Comparison of ENCODE assay signal across 1 cellular context in the genomic region with DNA sequence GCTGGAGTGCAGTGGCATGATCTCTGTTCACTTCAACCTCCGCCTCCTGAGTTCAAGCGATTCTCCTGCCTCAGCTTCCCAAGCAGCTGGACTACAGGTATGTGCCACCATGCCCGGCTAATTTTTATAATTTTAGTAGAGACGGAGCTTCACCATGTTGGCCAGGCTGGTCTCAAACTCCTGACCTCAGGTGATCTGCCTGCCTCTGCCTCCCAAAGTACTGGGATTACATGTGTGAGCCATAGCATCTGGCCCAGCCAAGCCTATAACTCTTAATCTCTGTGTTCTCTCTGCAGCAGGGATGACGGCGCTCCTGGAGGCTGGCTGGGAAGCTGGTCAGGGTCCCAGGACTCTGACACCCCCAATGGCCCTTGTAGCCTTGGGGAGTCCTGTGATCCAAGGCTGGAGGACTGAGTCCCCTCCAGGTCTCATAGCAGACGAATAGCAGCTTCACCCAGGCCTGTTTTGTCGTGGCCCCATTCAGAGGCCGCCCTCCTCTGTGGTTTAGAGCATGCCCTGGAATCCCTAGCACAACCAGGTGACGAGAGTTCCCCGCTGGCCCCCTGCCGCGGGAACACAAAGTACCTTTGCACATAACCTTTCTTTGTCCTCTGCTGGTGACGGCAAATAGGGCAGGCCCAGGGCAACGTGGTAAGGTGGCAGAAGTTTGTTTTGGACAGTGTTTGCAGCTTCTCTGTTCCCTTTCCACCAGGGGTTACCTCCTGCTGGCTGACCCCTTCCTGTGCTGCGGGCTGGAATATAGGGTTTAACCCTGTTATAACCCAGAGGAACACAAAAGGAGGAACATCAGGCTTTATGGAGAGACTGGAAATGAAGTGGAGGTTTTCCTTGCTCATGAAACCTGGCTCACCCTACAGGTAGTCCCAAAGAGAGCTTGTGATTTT.
TF ChIP-seq lines count a peak whose summit lies in the region.

No MANE protein-coding gene starts in this region.

TF ChIP-seq in HepG2, 621 proteins besides CTCF, POLR2A, EP300 and RAD21 (continued from another document and continues in another):
- TF ChIP-seq, protein P1, sequence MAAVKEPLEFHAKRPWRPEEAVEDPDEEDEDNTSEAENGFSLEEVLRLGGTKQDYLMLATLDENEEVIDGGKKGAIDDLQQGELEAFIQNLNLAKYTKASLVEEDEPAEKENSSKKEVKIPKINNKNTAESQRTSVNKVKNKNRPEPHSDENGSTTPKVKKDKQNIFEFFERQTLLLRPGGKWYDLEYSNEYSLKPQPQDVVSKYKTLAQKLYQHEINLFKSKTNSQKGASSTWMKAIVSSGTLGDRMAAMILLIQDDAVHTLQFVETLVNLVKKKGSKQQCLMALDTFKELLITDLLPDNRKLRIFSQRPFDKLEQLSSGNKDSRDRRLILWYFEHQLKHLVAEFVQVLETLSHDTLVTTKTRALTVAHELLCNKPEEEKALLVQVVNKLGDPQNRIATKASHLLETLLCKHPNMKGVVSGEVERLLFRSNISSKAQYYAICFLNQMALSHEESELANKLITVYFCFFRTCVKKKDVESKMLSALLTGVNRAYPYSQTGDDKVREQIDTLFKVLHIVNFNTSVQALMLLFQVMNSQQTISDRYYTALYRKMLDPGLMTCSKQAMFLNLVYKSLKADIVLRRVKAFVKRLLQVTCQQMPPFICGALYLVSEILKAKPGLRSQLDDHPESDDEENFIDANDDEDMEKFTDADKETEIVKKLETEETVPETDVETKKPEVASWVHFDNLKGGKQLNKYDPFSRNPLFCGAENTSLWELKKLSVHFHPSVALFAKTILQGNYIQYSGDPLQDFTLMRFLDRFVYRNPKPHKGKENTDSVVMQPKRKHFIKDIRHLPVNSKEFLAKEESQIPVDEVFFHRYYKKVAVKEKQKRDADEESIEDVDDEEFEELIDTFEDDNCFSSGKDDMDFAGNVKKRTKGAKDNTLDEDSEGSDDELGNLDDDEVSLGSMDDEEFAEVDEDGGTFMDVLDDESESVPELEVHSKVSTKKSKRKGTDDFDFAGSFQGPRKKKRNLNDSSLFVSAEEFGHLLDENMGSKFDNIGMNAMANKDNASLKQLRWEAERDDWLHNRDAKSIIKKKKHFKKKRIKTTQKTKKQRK (IDR thresholded peaks at IDR 0.05; ENCODE audit: low read length) = no peak
- TF ChIP-seq HES4 (CRISPR knock-in tag; IDR thresholded peaks at IDR 0.05; ENCODE audit: borderline replicate concordance) (peak; percentile 72; the same call in 1 of the 2 replicates), ZBTB14 (CRISPR knock-in tag; IDR thresholded peaks at IDR 0.05) (peak; percentile 37; the same call in 1 of the 2 replicates), HDAC6 (IDR thresholded peaks at IDR 0.05; ENCODE audit: low read depth, low read length) (no peak), HNRNPLL (IDR thresholded peaks at IDR 0.05; ENCODE audit: low read depth, low read length, poor library complexity, severe bottlenecking) (no peak), ZNF510 (CRISPR knock-in tag; IDR thresholded peaks at IDR 0.05; ENCODE audit: low read depth) (no peak), DR1 (CRISPR knock-in tag; IDR thresholded peaks at IDR 0.05) (peak; percentile 46; the same call in 1 of the 2 replicates), ZFY (CRISPR knock-in tag; IDR thresholded peaks at IDR 0.05) (peak; percentile 86), MAFG (CRISPR knock-in tag; IDR thresholded peaks at IDR 0.05) (no peak), ZNF121 (CRISPR knock-in tag; IDR thresholded peaks at IDR 0.05) (peak; percentile 98), RARA (CRISPR knock-in tag; IDR thresholded peaks at IDR 0.05) (peak; percentile 90), CHD2 (IDR thresholded peaks at IDR 0.05; ENCODE audit: low read depth, low read length) (no peak), POLR2AphosphoS5 (IDR thresholded peaks at IDR 0.05; ENCODE audit: low read depth, low read length) (peak; percentile 75), REPIN1 (CRISPR knock-in tag; IDR thresholded peaks at IDR 0.05; ENCODE audit: borderline replicate concordance, low read depth) (peak; percentile 79; the same call in 1 of the 2 replicates), ZNF12 (CRISPR knock-in tag; IDR thresholded peaks at IDR 0.05) (peak; percentile 67), ZNF737 (CRISPR knock-in tag; IDR thresholded peaks at IDR 0.05; ENCODE audit: borderline replicate concordance) (no peak), KLF9 (CRISPR knock-in tag; IDR thresholded peaks at IDR 0.05; ENCODE audit: low read depth) (no peak), U2AF2 (IDR thresholded peaks at IDR 0.05; ENCODE audit: low read depth, low read length) (no peak), PPARG (CRISPR knock-in tag; conservative IDR thresholded peaks at IDR 0.05) (peak; percentile 63; the same call in 1 of the 2 replicates), SMARCE1 (IDR thresholded peaks at IDR 0.05; ENCODE audit: borderline replicate concordance) (no peak), ZNF260 (CRISPR knock-in tag; IDR thresholded peaks at IDR 0.05; ENCODE audit: borderline replicate concordance, low read depth) (no peak), EED (CRISPR knock-in tag; IDR thresholded peaks at IDR 0.05) (no peak), ZNF761 (CRISPR knock-in tag; conservative IDR thresholded peaks at IDR 0.05) (no peak; the same call in 1 of the 2 replicates), MTA1 (CRISPR knock-in tag; IDR thresholded peaks at IDR 0.05; ENCODE audit: borderline replicate concordance) (peak; percentile 95), ZNF362 (CRISPR knock-in tag; IDR thresholded peaks at IDR 0.05; ENCODE audit: borderline replicate concordance) (peak; percentile 54; the same call in 1 of the 2 replicates), CENPX (CRISPR knock-in tag; IDR thresholded peaks at IDR 0.05) (no peak), ZNF605 (CRISPR knock-in tag; IDR thresholded peaks at IDR 0.05) (0 out of 2 replicates have a peak, but pooled peaks have one; percentile 65), TBL1XR1 (IDR thresholded peaks at IDR 0.05; ENCODE audit: borderline replicate concordance, low read length, partially characterized antibody) (no peak), KLF12 (CRISPR knock-in tag; IDR thresholded peaks at IDR 0.05; ENCODE audit: borderline replicate concordance) (0 out of 2 replicates have a peak, but pooled peaks have one; percentile 12), ZNF468 (CRISPR knock-in tag; IDR thresholded peaks at IDR 0.05) (peak; percentile 49; the same call in 1 of the 2 replicates), TGIF2 (CRISPR knock-in tag; IDR thresholded peaks at IDR 0.05) (peak; percentile 78), SOX13 (IDR thresholded peaks at IDR 0.05) (peak; percentile 31; the same call in 1 of the 2 replicates), SOX13 (CRISPR knock-in tag; conservative IDR thresholded peaks at IDR 0.05 in 1 of 2, IDR thresholded peaks at IDR 0.05 in 1 of 2) (peak in 1 of 2 experiments; percentile 96; a peak in 2 of 4 replicates), ARNT2 (CRISPR knock-in tag; IDR thresholded peaks at IDR 0.05; ENCODE audit: low read depth) (peak; percentile 64; the same call in 1 of the 2 replicates), SAFB2 (CRISPR knock-in tag; IDR thresholded peaks at IDR 0.05; ENCODE audit: borderline replicate concordance, low read depth) (no peak; the same call in 1 of the 2 replicates), ATF7-NPFF (CRISPR knock-in tag; IDR thresholded peaks at IDR 0.05; ENCODE audit: low read depth) (peak; percentile 74), FOSL1 (CRISPR knock-in tag; IDR thresholded peaks at IDR 0.05; ENCODE audit: borderline replicate concordance) (no peak), KMT2A (CRISPR knock-in tag; IDR thresholded peaks at IDR 0.05) (peak; percentile 58; the same call in 1 of the 2 replicates), AHDC1 (CRISPR knock-in tag; IDR thresholded peaks at IDR 0.05; ENCODE audit: borderline replicate concordance) (peak; percentile 41; the same call in 1 of the 2 replicates), ZNF44 (CRISPR knock-in tag; IDR thresholded peaks at IDR 0.05) (peak; percentile 88), GFI1 (CRISPR knock-in tag; IDR thresholded peaks at IDR 0.05; ENCODE audit: borderline replicate concordance) (no peak; the same call in 1 of the 2 replicates), SMAD9 (CRISPR knock-in tag; IDR thresholded peaks at IDR 0.05) (peak; percentile 92; the same call in 1 of the 2 replicates)
- TF ChIP-seq, protein P2, sequence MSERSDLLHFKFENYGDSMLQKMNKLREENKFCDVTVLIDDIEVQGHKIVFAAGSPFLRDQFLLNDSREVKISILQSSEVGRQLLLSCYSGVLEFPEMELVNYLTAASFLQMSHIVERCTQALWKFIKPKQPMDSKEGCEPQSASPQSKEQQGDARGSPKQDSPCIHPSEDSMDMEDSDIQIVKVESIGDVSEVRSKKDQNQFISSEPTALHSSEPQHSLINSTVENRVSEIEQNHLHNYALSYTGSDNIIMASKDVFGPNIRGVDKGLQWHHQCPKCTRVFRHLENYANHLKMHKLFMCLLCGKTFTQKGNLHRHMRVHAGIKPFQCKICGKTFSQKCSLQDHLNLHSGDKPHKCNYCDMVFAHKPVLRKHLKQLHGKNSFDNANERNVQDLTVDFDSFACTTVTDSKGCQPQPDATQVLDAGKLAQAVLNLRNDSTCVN (CRISPR knock-in tag; IDR thresholded peaks at IDR 0.05; ENCODE audit: borderline replicate concordance) = peak; percentile 41; the same call in 1 of the 2 replicates
- TF ChIP-seq, protein P3, sequence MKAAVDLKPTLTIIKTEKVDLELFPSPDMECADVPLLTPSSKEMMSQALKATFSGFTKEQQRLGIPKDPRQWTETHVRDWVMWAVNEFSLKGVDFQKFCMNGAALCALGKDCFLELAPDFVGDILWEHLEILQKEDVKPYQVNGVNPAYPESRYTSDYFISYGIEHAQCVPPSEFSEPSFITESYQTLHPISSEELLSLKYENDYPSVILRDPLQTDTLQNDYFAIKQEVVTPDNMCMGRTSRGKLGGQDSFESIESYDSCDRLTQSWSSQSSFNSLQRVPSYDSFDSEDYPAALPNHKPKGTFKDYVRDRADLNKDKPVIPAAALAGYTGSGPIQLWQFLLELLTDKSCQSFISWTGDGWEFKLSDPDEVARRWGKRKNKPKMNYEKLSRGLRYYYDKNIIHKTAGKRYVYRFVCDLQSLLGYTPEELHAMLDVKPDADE (CRISPR knock-in tag; IDR thresholded peaks at IDR 0.05) = no peak
- TF ChIP-seq, protein P4, sequence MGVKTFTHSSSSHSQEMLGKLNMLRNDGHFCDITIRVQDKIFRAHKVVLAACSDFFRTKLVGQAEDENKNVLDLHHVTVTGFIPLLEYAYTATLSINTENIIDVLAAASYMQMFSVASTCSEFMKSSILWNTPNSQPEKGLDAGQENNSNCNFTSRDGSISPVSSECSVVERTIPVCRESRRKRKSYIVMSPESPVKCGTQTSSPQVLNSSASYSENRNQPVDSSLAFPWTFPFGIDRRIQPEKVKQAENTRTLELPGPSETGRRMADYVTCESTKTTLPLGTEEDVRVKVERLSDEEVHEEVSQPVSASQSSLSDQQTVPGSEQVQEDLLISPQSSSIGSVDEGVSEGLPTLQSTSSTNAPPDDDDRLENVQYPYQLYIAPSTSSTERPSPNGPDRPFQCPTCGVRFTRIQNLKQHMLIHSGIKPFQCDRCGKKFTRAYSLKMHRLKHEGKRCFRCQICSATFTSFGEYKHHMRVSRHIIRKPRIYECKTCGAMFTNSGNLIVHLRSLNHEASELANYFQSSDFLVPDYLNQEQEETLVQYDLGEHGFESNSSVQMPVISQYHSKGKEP (CRISPR knock-in tag; IDR thresholded peaks at IDR 0.05) = 0 out of 2 replicates have a peak, but pooled peaks have one; percentile 35
